ENCODE assay signal across 8 cellular contexts in genomic region chr4:168992952-168993482, GRCh38. TPM values are rescaled to one million over a fixed set of nuclear protein-coding genes. Genes with fewer than 3 reads are reported as not detected.
A peak's percentile ranks its signal among the peaks of the same experiment; 100 is the strongest.
DNase-seq lines count a peak whose midpoint lies in the region; TF ChIP-seq lines count a peak whose summit lies in the region.
"Not testable (repeated sequence)": the region's sequence is repeated elsewhere in the genome, so short reads cannot be mapped to it uniquely, and the experiment has no call there.

No MANE protein-coding gene starts in this region.

- H3K27ac ChIP-seq in ACC112 (ENCODE audit: low read depth, low read length) (0 out of 2 replicates have a peak overlapping the region, but pooled peaks have one; percentile 9), neural progenitor cell (peak overlapping the region; percentile 42), smooth muscle cell (ENCODE audit: low read depth) (peak overlapping the region; percentile 90)
- H3K27ac ChIP-seq in H9 (ENCODE audit: insufficient read length, low read depth, low read length): not testable (repeated sequence)

- H3K4me2 ChIP-seq in H9 (ENCODE audit: insufficient read depth, insufficient read length, low read length); neural progenitor cell: not testable (repeated sequence)
- H3K4me2 ChIP-seq in smooth muscle cell: peak overlapping the region; percentile 54

- not testable (repeated sequence) for H3K79me2 ChIP-seq in ACC112 (ENCODE audit: control insufficient read depth, insufficient read depth, low read length, unreplicated experiment); H9 (ENCODE audit: insufficient read depth, low read length); neural progenitor cell (ENCODE audit: low read depth); smooth muscle cell (ENCODE audit: low read depth)

- H3K18ac ChIP-seq in H9 (ENCODE audit: insufficient read length, low read depth, low read length): not testable (repeated sequence)

- not testable (repeated sequence) for H3K27me3 ChIP-seq in ACC112 (ENCODE audit: insufficient read depth, low read length); H9 (ENCODE audit: insufficient read depth, low read length); neural progenitor cell; smooth muscle cell (ENCODE audit: low read depth)

- H3K23ac ChIP-seq in H9 (ENCODE audit: insufficient read length, low read depth, low read length): not testable (repeated sequence)

- H3K4me3 ChIP-seq in ACC112 (ENCODE audit: low read depth, low read length); neural progenitor cell; smooth muscle cell: not testable (repeated sequence)

- H3K27ac Mint-ChIP-seq in H9 (peak overlapping the region; percentile 44 to 88 (median 59); a peak in 3 of 7 replicates), chondrocyte (ENCODE audit: unreplicated experiment) (peak overlapping the region; percentile 75)
- not testable (repeated sequence) for H3K27ac Mint-ChIP-seq in neural progenitor cell

- not testable (repeated sequence) for H4K5ac ChIP-seq in H9 (ENCODE audit: insufficient read length, low read depth, low read length)

- H3K9me3 ChIP-seq in H9 (ENCODE audit: control insufficient read depth, low read depth, low read length); neural progenitor cell (ENCODE audit: low read depth); smooth muscle cell (replicated peaks; ENCODE audit: low read depth): not testable (repeated sequence)

- H4K20me1 ChIP-seq in H9 (ENCODE audit: control insufficient read depth, insufficient read depth, insufficient read length); neural progenitor cell (ENCODE audit: low read depth): not testable (repeated sequence)
- peaks cover 24% of the 10 kb centered on the region for H4K20me1 ChIP-seq in smooth muscle cell (ENCODE audit: low read depth)

- not testable (repeated sequence) for H4K91ac ChIP-seq in H9 (ENCODE audit: insufficient read length, low read depth, low read length)

- H3K36me3 Mint-ChIP-seq in H9 (ENCODE audit: insufficient read depth in 1 of 3, low read depth in 3 of 3) (peaks cover 6 to 53% (median 37%) of the 10 kb centered on the region in 3 experiments; a peak in 6 of 7 replicates), neural progenitor cell (peaks cover 14% of the 10 kb centered on the region)
- not testable (repeated sequence) for H3K36me3 Mint-ChIP-seq in chondrocyte (ENCODE audit: low read depth)

- H3K36me3 ChIP-seq in ACC112 (ENCODE audit: insufficient read depth, low read length); smooth muscle cell (ENCODE audit: low read depth): not testable (repeated sequence)
- H3K36me3 ChIP-seq in neural progenitor cell: peaks cover 24% of the 10 kb centered on the region

- not testable (repeated sequence) for H2BK20ac ChIP-seq in H9 (ENCODE audit: low read depth, low read length, poor library complexity, severe bottlenecking)

- not testable (repeated sequence) for H2BK120ac ChIP-seq in H9 (ENCODE audit: low read depth, low read length, poor library complexity, severe bottlenecking)

- not testable (repeated sequence) for H2AK5ac ChIP-seq in H9 (ENCODE audit: insufficient read length, low read length)

- not testable (repeated sequence) for H3K79me1 ChIP-seq in H9 (ENCODE audit: insufficient read depth, low read depth, low read length, poor library complexity, severe bottlenecking)

- TF ChIP-seq CTCF in H9 (conservative IDR thresholded peaks at IDR 0.05); chondrocyte (IDR thresholded peaks at IDR 0.05); neural progenitor cell (IDR thresholded peaks at IDR 0.05); smooth muscle cell (IDR thresholded peaks at IDR 0.05; ENCODE audit: borderline replicate concordance, insufficient read depth, poor library complexity, severe bottlenecking): not testable (repeated sequence)

- H2BK12ac ChIP-seq in H9 (ENCODE audit: insufficient read length, low read depth, low read length): not testable (repeated sequence)

- not testable (repeated sequence) for H3K14ac ChIP-seq in H9 (ENCODE audit: insufficient read depth, low read length)

- H4K8ac ChIP-seq in H9 (replicated peaks; ENCODE audit: insufficient read length, low read depth, low read length): not testable (repeated sequence)

- H3F3A ChIP-seq in neural progenitor cell (ENCODE audit: low read depth): not testable (repeated sequence)
- peaks cover 14% of the 10 kb centered on the region for H3F3A ChIP-seq in smooth muscle cell (ENCODE audit: low read depth)

- not testable (repeated sequence) for H2AFZ ChIP-seq in ACC112 (ENCODE audit: low read length, unreplicated experiment); H9 (ENCODE audit: low read length); neural progenitor cell (replicated peaks); smooth muscle cell (ENCODE audit: low read depth)

- H2BK5ac ChIP-seq in H9 (ENCODE audit: insufficient read length, low read length): not testable (repeated sequence)

- not testable (repeated sequence) for H3K4me3 Mint-ChIP-seq in H9; chondrocyte (ENCODE audit: unreplicated experiment); neural progenitor cell

- not testable (repeated sequence) for H3K4ac ChIP-seq in H9 (ENCODE audit: low read depth, low read length)

- not testable (repeated sequence) for H3K27me3 Mint-ChIP-seq in H9 (ENCODE audit: low read depth); chondrocyte (ENCODE audit: low read depth); neural progenitor cell (ENCODE audit: insufficient read depth, low read depth)

- H3K23me2 ChIP-seq in H9 (ENCODE audit: insufficient read length, low read depth, low read length, poor library complexity, severe bottlenecking): not testable (repeated sequence)

- WGBS in H9 (ENCODE audit: extremely low coverage, insufficient read length, low lambda C conversion rate): no CpG with 5 or more reads among the region's 7 CpGs
- 42% methylated on average over 7 of the region's 7 CpGs for WGBS in smooth muscle cell (ENCODE audit: low lambda C conversion rate)

- H3K9ac ChIP-seq in H9 (ENCODE audit: extremely low read depth, insufficient read length, low read length); neural progenitor cell: not testable (repeated sequence)
- peak overlapping the region; percentile 52 for H3K9ac ChIP-seq in smooth muscle cell (ENCODE audit: low read depth)

- not testable (repeated sequence) for H3K4me1 Mint-ChIP-seq in H9, neural progenitor cell
- peaks cover 17% of the 10 kb centered on the region for H3K4me1 Mint-ChIP-seq in chondrocyte (ENCODE audit: low read depth)

- H3K56ac ChIP-seq in H9 (ENCODE audit: insufficient read length, low read depth, low read length): not testable (repeated sequence)

- DNase-seq in H9; chondrocyte (ENCODE audit: low spot score); neural progenitor cell (ENCODE audit: low spot score); smooth muscle cell (lab: John Stamatoyannopoulos, UW; ENCODE audit: unreplicated experiment): not testable (repeated sequence)
- peak; percentile 57 for DNase-seq in RPMI7951 (ENCODE audit: low read depth)
- DNase-seq in amniotic epithelial cell (ENCODE audit: low read depth): peak; percentile 6
- DNase-seq in glomerular visceral epithelial cell (ENCODE audit: extremely low spot score): peak; percentile 30

- not testable (repeated sequence) for H3K9me3 Mint-ChIP-seq in H9; chondrocyte (ENCODE audit: low read depth); neural progenitor cell

- not testable (repeated sequence) for H2BK15ac ChIP-seq in H9 (ENCODE audit: low read depth, low read length)

- not testable (repeated sequence) for H3K4me1 ChIP-seq in ACC112 (ENCODE audit: control insufficient read depth, insufficient read depth, low read length, unreplicated experiment); H9 (ENCODE audit: insufficient read depth, low read length); neural progenitor cell; smooth muscle cell (ENCODE audit: low read depth)

- not testable (repeated sequence) for H3T11ph ChIP-seq in H9 (ENCODE audit: low read length)

RNA-seq across cellular contexts. Expression of gene CBR4, which starts 17.0 kb away (rescaled TPM):
- 32.4 and 33.6 TPM in 2 replicates for total RNA-seq in H9 (2021)
- 8.3 and 9.3 TPM in 2 replicates for total RNA-seq in RPMI7951 (2014; rRNA removed; shearing (Covaris generic))
- total RNA-seq in chondrocyte: 15.2 to 19.7 TPM (median 15.7 TPM) in 3 replicates
- total RNA-seq in neural progenitor cell (ENCODE audit: low replicate concordance): 55.5 and 66.4 TPM in 2 replicates
- 14.5 and 15.0 TPM in 2 replicates for total RNA-seq in smooth muscle cell
- 7.6 and 11.3 TPM in 2 replicates for polyA plus RNA-seq in smooth muscle cell
